Comparison of ENCODE assay signal across 8 cellular contexts in the genomic region with DNA sequence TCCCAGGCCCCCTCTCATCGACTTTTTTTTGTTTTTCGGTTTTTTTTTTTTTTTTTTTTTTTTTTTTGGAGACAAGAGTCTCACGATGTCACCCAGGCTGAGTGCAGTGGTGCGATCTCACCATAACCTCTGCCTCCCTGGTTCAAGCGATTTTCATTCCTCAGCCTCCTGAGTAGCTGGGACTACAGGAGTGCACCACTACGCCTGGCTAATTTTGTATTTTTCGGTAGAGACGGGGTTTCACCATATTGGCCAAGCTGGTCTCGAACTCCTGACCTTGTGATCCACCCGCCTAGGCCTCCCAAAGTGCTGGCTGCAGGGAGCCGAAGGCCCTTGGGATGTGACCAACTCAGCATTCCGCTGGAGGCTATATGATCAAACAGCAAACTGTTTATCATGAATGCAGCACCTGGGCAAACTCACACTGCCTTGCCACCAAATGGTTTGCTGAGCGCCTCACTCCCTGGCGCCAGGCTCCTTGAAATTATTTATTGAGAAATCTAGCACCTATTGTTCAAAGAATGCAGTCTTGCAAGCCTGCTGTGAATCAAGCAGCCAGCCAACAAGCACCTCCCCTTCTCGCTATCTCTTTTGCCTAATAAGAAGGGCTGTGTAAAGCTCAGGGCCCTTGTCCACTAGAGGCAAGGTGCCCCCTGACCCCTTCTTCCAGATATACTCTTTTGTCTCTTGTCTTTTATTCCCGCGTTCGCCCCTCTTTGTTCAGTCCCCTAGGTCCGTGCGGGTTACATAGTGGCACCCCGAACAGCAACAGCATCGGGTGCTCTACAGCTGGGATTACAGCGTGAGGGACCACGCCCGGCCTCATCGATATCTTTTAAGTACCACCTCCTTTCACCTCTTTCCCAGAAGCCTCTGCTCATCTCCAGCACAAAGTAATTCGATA. TPM values are rescaled to one million over a fixed set of nuclear protein-coding genes. Genes with fewer than 3 reads are reported as not detected.
A peak's percentile ranks its signal among the peaks of the same experiment; 100 is the strongest.
DNase-seq lines count a peak whose midpoint lies in the region; ATAC-seq, FAIRE-seq and TF ChIP-seq lines count a peak whose summit lies in the region.

No MANE protein-coding gene starts in this region.

- H3K4me1 ChIP-seq in esophagus muscularis mucosa (peaks cover 8 to 50% (median 43%) of the 10 kb centered on the region in 4 donors), ovary (ENCODE audit: insufficient read depth) (peaks cover 9% of the 10 kb centered on the region)

- no peak for FAIRE-seq in GM12891 (lab: Jason Lieb, UNC)

- peak; percentile 17 for ATAC-seq in HG03135 (IDR thresholded peaks at IDR 0.05; ENCODE audit: unreplicated experiment)

- H3K4me3 ChIP-seq in esophagus muscularis mucosa (peak overlapping the region; percentile 62 to 79 (median 74)), ovary (peak overlapping the region; percentile 59)

- TF ChIP-seq CTCF in esophagus muscularis mucosa (IDR thresholded peaks at IDR 0.05) (no peak), ovary (IDR thresholded peaks at IDR 0.05) (no peak)

- H3K9me3 ChIP-seq in esophagus muscularis mucosa (no peaks in the 10 kb centered on the region), ovary (no peaks in the 10 kb centered on the region)

- 68% methylated on average over 23 of the region's 27 CpGs for WGBS in esophagus muscularis mucosa
- 48 to 58% (median 55%) methylated on average over 27 of the region's 27 CpGs for WGBS in ovary, 3 donors

- H3K36me3 ChIP-seq in esophagus muscularis mucosa (no peaks in the 10 kb centered on the region), ovary (no peaks in the 10 kb centered on the region)

- TF ChIP-seq EP300 in esophagus muscularis mucosa (IDR thresholded peaks at IDR 0.05), result no peak
- no peak for TF ChIP-seq EP300 in ovary (IDR thresholded peaks at IDR 0.05)

- peak overlapping the region; percentile 77 to 89 (median 82) for H3K27ac ChIP-seq in esophagus muscularis mucosa (replicated peaks in 1 of 4)
- H3K27ac ChIP-seq in ovary, result peak overlapping the region; percentile 77 to 85

- TF ChIP-seq POLR2A in esophagus muscularis mucosa (IDR thresholded peaks at IDR 0.05; ENCODE audit: low read depth) (no peak), ovary (IDR thresholded peaks at IDR 0.05) (no peak), GM12891 (IDR thresholded peaks at IDR 0.05; ENCODE audit: low read depth, low read length) (no peak)

- H3K27me3 ChIP-seq in esophagus muscularis mucosa (no peaks in the 10 kb centered on the region), ovary (no peaks in the 10 kb centered on the region)

- DNase-seq in ELR (ENCODE audit: low read depth) (peak; percentile 39), UCSD-AML1 (lab: John Stamatoyannopoulos, UW; ENCODE audit: unreplicated experiment) (peak; percentile 32), esophagus muscularis mucosa (ENCODE audit: extremely low spot score) (no peak), ovary (peak in 1 of 5 donors; percentile 12), GM12891 (ENCODE audit: insufficient read length, low spot score) (no peak), HuH-7.5 (ENCODE audit: low spot score) (no peak), HK-2 (ENCODE audit: unreplicated experiment) (no peak)

- intact Hi-C loops in esophagus muscularis mucosa (cut with DNase I), result loop anchor here (5.0 kb wide), 2 partner anchors 37 to 47 kb away; a partner anchor contains a TSS
- intact Hi-C loops in ovary (cut with DNase I), result loop anchor here in 1 of 4 donors (5.0 kb wide), 1 partner anchor 143 kb away; a partner anchor contains a TSS

TF ChIP-seq in GM12891, 5 proteins besides CTCF, POLR2A, EP300 and RAD21:
- TF ChIP-seq PAX5 (IDR thresholded peaks at IDR 0.05; ENCODE audit: insufficient read depth, low read length, severe bottlenecking) (no peak), SPI1 (IDR thresholded peaks at IDR 0.05; ENCODE audit: low read depth, low read length) (no peak), POLR2AphosphoS5 (IDR thresholded peaks at IDR 0.05; ENCODE audit: low read depth, low read length) (no peak), TAF1 (IDR thresholded peaks at IDR 0.05; ENCODE audit: low read depth, low read length) (no peak), POU2F2 (IDR thresholded peaks at IDR 0.05; ENCODE audit: low read depth, low read length) (no peak)

RNA-seq across cellular contexts. Expression of a gene that starts 1.2 kb away (rescaled TPM):
- total RNA-seq in esophagus muscularis mucosa (10 to 100 TPM in 1 of 4 donors, 1 to 10 TPM in 3; 6.5 to 10.1 (median 8.2) TPM), ovary (1 to 10 TPM; 6.4 to 9.5 (median 7.1) TPM)
- 10 to 100 TPM in 1 of 2 donors, 1 to 10 TPM in 1; 5.4 to 16.7 TPM for polyA plus RNA-seq in ovary
- 2.9 TPM for polyA plus RNA-seq in GM12891 (2012; ENCODE audit: low read depth, missing spikeins)

RNA-seq across cellular contexts. Expression of a gene that starts 27.3 kb away (rescaled TPM):
- total RNA-seq in esophagus muscularis mucosa, result 10 to 100 TPM in 1 of 4 donors, 1 to 10 TPM in 3; 4.8 to 11.2 (median 7.8) TPM
- 10 to 100 TPM in 1 of 7 donors, 1 to 10 TPM in 6; 4.8 to 16.3 (median 9.2) TPM for total RNA-seq in ovary
- 10 to 100 TPM in 1 of 2 donors, 1 to 10 TPM in 1; 8.3 to 10.8 TPM for polyA plus RNA-seq in ovary
- 59.3 TPM for polyA plus RNA-seq in GM12891 (2012; ENCODE audit: low read depth, missing spikeins)

RNA-seq across cellular contexts. Expression of a gene that starts 27.6 kb away (rescaled TPM):
- total RNA-seq in esophagus muscularis mucosa (10 to 100 TPM; 16.5 to 25.9 (median 21.7) TPM), ovary (10 to 100 TPM; 18.8 to 31.8 (median 20.9) TPM)
- 10 to 100 TPM; 15.1 to 20.9 TPM for polyA plus RNA-seq in ovary
- 9.8 TPM for polyA plus RNA-seq in GM12891 (2012; ENCODE audit: low read depth, missing spikeins)

RNA-seq across cellular contexts. Expression of a gene that starts 48.1 kb away (rescaled TPM):
- total RNA-seq in esophagus muscularis mucosa (10 to 100 TPM; 38.5 to 52.5 (median 48.6) TPM), ovary (10 to 100 TPM; 31.9 to 42.5 (median 38.8) TPM)
- polyA plus RNA-seq in ovary, result 10 to 100 TPM; 19.6 to 30.3 TPM
- 53.2 TPM for polyA plus RNA-seq in GM12891 (2012; ENCODE audit: low read depth, missing spikeins)

Comparison
In these comparisons a context has a peak if more than half of its experiments do, and no peak if none do; other contexts are left out.
1. DNase-seq: peak in ELR (single experiment) and UCSD-AML1 (single experiment); none in esophagus muscularis mucosa (single experiment), GM12891 (single experiment), HuH-7.5 (single experiment) and HK-2 (single experiment).